In the genomic region with DNA sequence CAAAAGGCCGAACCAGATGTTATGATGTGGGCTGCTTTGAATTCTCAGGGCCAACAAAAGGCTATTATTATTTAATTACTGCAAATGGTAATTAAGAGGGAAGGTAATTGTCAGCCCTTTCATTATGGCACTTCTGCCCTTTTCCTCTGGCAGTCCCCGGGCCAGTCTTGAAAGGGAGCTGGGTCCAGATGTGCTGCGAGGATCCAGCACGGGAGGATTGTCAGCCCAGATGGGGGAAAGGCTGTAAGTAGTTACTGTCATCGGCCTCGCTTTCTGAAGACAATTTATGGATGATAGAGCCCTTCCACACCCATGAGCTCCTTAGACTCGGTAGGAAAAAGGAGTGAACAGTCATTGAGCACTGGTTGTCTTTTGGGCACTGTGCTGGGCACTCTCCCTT, we compare ENCODE assay signal across 25 cellular contexts.
"Had no signal": no experiment of that assay in that cellular context is flagged by ENCODE, and none has a peak within 500 bp of the region (broad histone marks: within the 10 kb centered on the region; RNA-seq: fewer than 3 reads in every experiment).

No MANE protein-coding gene starts in this region.

- DNase-seq: islet precursor cell; left ventricle myocardium inferior; midbrain; mucosa of descending colon; naive thymus-derived CD4-positive, alpha-beta T cell; ovary; retina; right cardiac atrium; stimulated activated CD4-positive, alpha-beta T cell treated with anti-CD3 and anti-CD28 coated beads, Interleukin-12 subunit alpha, Interleukin-12 subunit beta, amount 100 ng/mL, for 4 hours; stimulated activated CD4-positive, alpha-beta T cell treated with anti-CD3 and anti-CD28 coated beads, Interleukin-15, amount 100 ng/mL, for 24 hours; stimulated activated CD4-positive, alpha-beta T cell treated with anti-CD3 and anti-CD28 coated beads, Interleukin-2, amount 100 ng/mL, for 24 hours; stimulated activated CD4-positive, alpha-beta T cell treated with anti-CD3 and anti-CD28 coated beads, Interleukin-4, amount 100 ng/mL, for 1 hour; stimulated activated naive B cell treated with anti-CD40 and anti-IgM and Interleukin-4, amounts not matched to agents 10 μg/mL and 1 μg/mL and 100 μg/mL, for 72 hours; stimulated activated naive CD8-positive, alpha-beta T cell treated with anti-CD3 and anti-CD28 coated beads, Interleukin-15, Interleukin-2, amounts not matched to agents 100 U/mL and 50 U/mL, for 24 hours; stomach; testis; thyroid gland; transverse colon; upper lobe of right lung had no signal

- H3K79me2 ChIP-seq: hepatocyte had no signal

- H3K36me3 Mint-ChIP-seq: naive thymus-derived CD4-positive, alpha-beta T cell; natural killer cell treated with Interleukin-12 subunit alpha and Interleukin-12 subunit beta and Interleukin-15 and Interleukin-18, amount 100 ng/mL, for 72 hours; stimulated activated naive B cell treated with anti-CD40 and anti-IgM and Interleukin-4, amounts not matched to agents 10 μg/mL and 1 μg/mL and 100 μg/mL, for 72 hours had no signal

- H3K4me3 ChIP-seq: hepatocyte, left ventricle myocardium inferior, lung, mucosa of descending colon, ovary, prostate gland, skin epidermis, stomach, testis, thyroid gland, transverse colon, upper lobe of right lung had no signal

- H3K27ac Mint-ChIP-seq: natural killer cell treated with Interleukin-12 subunit alpha and Interleukin-12 subunit beta and Interleukin-15 and Interleukin-18, amount 100 ng/mL, for 72 hours; stimulated activated naive B cell treated with anti-CD40 and anti-IgM and Interleukin-4, amounts not matched to agents 10 μg/mL and 1 μg/mL and 100 μg/mL, for 72 hours had no signal

- H3K4me3 Mint-ChIP-seq: naive thymus-derived CD4-positive, alpha-beta T cell; natural killer cell treated with Interleukin-12 subunit alpha and Interleukin-12 subunit beta and Interleukin-15 and Interleukin-18, amount 100 ng/mL, for 72 hours; stimulated activated naive B cell treated with anti-CD40 and anti-IgM and Interleukin-4, amounts not matched to agents 10 μg/mL and 1 μg/mL and 100 μg/mL, for 72 hours had no signal

- H3K9me3 Mint-ChIP-seq: natural killer cell treated with Interleukin-12 subunit alpha and Interleukin-12 subunit beta and Interleukin-15 and Interleukin-18, amount 100 ng/mL, for 72 hours had no signal

- H3K27me3 ChIP-seq: hepatocyte, ovary, testis, thyroid gland, transverse colon, upper lobe of right lung had no signal

- H3K4me1 Mint-ChIP-seq: naive thymus-derived CD4-positive, alpha-beta T cell; stimulated activated naive B cell treated with anti-CD40 and anti-IgM and Interleukin-4, amounts not matched to agents 10 μg/mL and 1 μg/mL and 100 μg/mL, for 72 hours had no signal

- H3K4me1 ChIP-seq: left ventricle myocardium inferior, prostate gland, stomach, testis, thyroid gland, transverse colon, upper lobe of right lung had no signal

- H3K4me2 ChIP-seq: hepatocyte had no signal

- H3K27ac ChIP-seq: hepatocyte, left ventricle myocardium inferior, ovary, prostate gland, skin epidermis, stomach, testis, thyroid gland, transverse colon, upper lobe of right lung had no signal

- H3K36me3 ChIP-seq: left ventricle myocardium inferior, ovary, prostate gland, stomach, thyroid gland, transverse colon, upper lobe of right lung had no signal

- H3K9me3 ChIP-seq: left ventricle myocardium inferior, mucosa of descending colon, ovary, prostate gland, stomach, testis, thyroid gland, transverse colon, upper lobe of right lung had no signal

- H2AFZ ChIP-seq: hepatocyte had no signal

- ATAC-seq: mucosa of descending colon; naive thymus-derived CD4-positive, alpha-beta T cell; natural killer cell treated with Interleukin-12 subunit alpha and Interleukin-12 subunit beta and Interleukin-15 and Interleukin-18, amount 100 ng/mL, for 72 hours; right cardiac atrium; sciatic nerve; stimulated activated naive B cell treated with anti-CD40 and anti-IgM and Interleukin-4, amounts not matched to agents 10 μg/mL and 1 μg/mL and 100 μg/mL, for 72 hours; stimulated activated naive CD8-positive, alpha-beta T cell treated with anti-CD3 and anti-CD28 coated beads, Interleukin-15, Interleukin-2, amounts not matched to agents 100 U/mL and 50 U/mL, for 24 hours; upper lobe of right lung had no signal
